10 cellular contexts compared by ENCODE assay signal in the genomic region with DNA sequence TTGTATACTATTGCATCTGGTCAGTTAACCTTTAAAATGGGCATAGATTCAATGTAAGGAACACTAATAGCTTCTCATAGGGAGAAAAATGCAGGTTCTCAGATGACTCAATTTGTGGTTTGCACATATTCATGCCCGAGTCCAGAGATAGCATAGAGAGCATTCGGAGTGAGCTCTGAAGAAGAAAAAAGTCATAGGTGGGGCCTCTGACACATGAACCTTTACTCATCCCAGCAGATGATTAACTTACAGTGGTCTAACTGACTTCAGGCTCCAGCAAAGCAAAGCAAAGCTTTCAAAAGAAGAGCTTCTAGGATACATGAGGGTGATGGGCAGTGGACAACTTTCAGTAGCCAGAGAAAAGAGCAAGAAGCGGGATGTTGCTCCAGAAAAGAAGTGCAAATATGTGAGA. TPM values are rescaled to one million over a fixed set of nuclear protein-coding genes. Genes with fewer than 3 reads are reported as not detected.
DNase-seq lines count a peak whose midpoint lies in the region; ATAC-seq, FAIRE-seq and TF ChIP-seq lines count a peak whose summit lies in the region.
"Had no signal": no experiment of that assay in that cellular context is flagged by ENCODE, and none has a peak within 500 bp of the region (broad histone marks: within the 10 kb centered on the region; RNA-seq: fewer than 3 reads in every experiment).

No MANE protein-coding gene starts in this region.

- no peak overlapping the region for H2AK5ac ChIP-seq in trophoblast cell (ENCODE audit: low read length)

- H3K18ac ChIP-seq in trophoblast cell (ENCODE audit: low read length) = no peak overlapping the region

- H2BK12ac ChIP-seq in trophoblast cell (ENCODE audit: low read length) = no peak overlapping the region

- H3K27ac ChIP-seq in trophoblast cell (ENCODE audit: low read depth, low read length) = no peak overlapping the region

- no peak overlapping the region for H2BK5ac ChIP-seq in trophoblast cell (ENCODE audit: low read depth, low read length, poor library complexity)

- H3K9ac ChIP-seq in trophoblast cell (ENCODE audit: low read length) = no peak overlapping the region

- peak; percentile 26 for ATAC-seq in HG03521 (IDR thresholded peaks at IDR 0.05; ENCODE audit: unreplicated experiment)
- peak; percentile 92 for ATAC-seq in stimulated activated effector memory CD8-positive, alpha-beta T cell treated with anti-CD3 and anti-CD28 coated beads, Interleukin-12 subunit alpha, Interleukin-12 subunit beta, amount 100 ng/mL, for 72 hours

- H3K4me3 Mint-ChIP-seq in activated naive CD4-positive, alpha-beta T cell treated with anti-CD3 and anti-CD28 coated beads, Interleukin-2, amount 10 ng/mL, durations not matched to agents 7 days and 5 days = no peak overlapping the region
- H3K4me3 Mint-ChIP-seq in stimulated activated effector memory CD8-positive, alpha-beta T cell treated with anti-CD3 and anti-CD28 coated beads, Interleukin-12 subunit alpha, Interleukin-12 subunit beta, amount 100 ng/mL, for 72 hours = peak overlapping the region; percentile 80

- no peak overlapping the region for H2BK120ac ChIP-seq in trophoblast cell (ENCODE audit: insufficient read depth, low read length, poor library complexity)

- H3K36me3 ChIP-seq in trophoblast cell (ENCODE audit: control insufficient read depth in 1 of 2, insufficient read depth in 2 of 2, low read length in 2 of 2) = no peaks in the 10 kb centered on the region

- peak overlapping the region; percentile 40 for H3K27ac Mint-ChIP-seq in activated naive CD4-positive, alpha-beta T cell treated with anti-CD3 and anti-CD28 coated beads, Interleukin-2, amount 10 ng/mL, durations not matched to agents 7 days and 5 days
- H3K27ac Mint-ChIP-seq in stimulated activated effector memory CD8-positive, alpha-beta T cell treated with anti-CD3 and anti-CD28 coated beads, Interleukin-12 subunit alpha, Interleukin-12 subunit beta, amount 100 ng/mL, for 72 hours = peak overlapping the region; percentile 99

- no peaks in the 10 kb centered on the region for H3K9me3 ChIP-seq in trophoblast cell (ENCODE audit: insufficient read depth, low read depth, low read length)

- no peak overlapping the region for H4K91ac ChIP-seq in trophoblast cell (ENCODE audit: low read depth, low read length)

- H3K4me3 ChIP-seq in trophoblast cell (ENCODE audit: low read depth, low read length) = no peak overlapping the region

- no peaks in the 10 kb centered on the region for H3K27me3 ChIP-seq in trophoblast cell (ENCODE audit: insufficient read depth, low read length)

- CTCF ChIA-PET in activated naive CD4-positive, alpha-beta T cell treated with anti-CD3 and anti-CD28 coated beads, Interleukin-2, amount 10 ng/mL, durations not matched to agents 7 days and 5 days (lab: Charles Lee) = interaction anchor here (1.2 kb wide), 1 partner anchor 12 kb away, joined by 6 read pairs; no protein-coding TSS in a partner anchor

- no peak overlapping the region for H2AFZ ChIP-seq in trophoblast cell (ENCODE audit: insufficient read depth, low read length, poor library complexity)

- no peak overlapping the region for H4K12ac ChIP-seq in trophoblast cell (ENCODE audit: low read depth, low read length)

- DNase-seq in activated naive CD4-positive, alpha-beta T cell treated with anti-CD3 and anti-CD28 coated beads, Interleukin-2, amount 10 ng/mL, durations not matched to agents 7 days and 5 days = no peak
- no peak for DNase-seq in activated naive CD4-positive, alpha-beta T cell (lab: John Stamatoyannopoulos, UW)
- peak; percentile 96 for DNase-seq in amniotic epithelial cell (ENCODE audit: low read depth)
- DNase-seq in stimulated activated effector memory CD8-positive, alpha-beta T cell treated with anti-CD3 and anti-CD28 coated beads, Interleukin-12 subunit alpha, Interleukin-12 subunit beta, amount 100 ng/mL, for 72 hours (ENCODE audit: low spot score in 2 of 2) = no peak
- DNase-seq in GM12892 (ENCODE audit: insufficient read length) = no peak
- DNase-seq in NCI-H524 (lab: John Stamatoyannopoulos, UW) = no peak
- no peak for DNase-seq in trophoblast cell
- DNase-seq: CD4-positive, CD25-positive, alpha-beta regulatory T cell had no signal

- no peaks in the 10 kb centered on the region for H3K79me1 ChIP-seq in trophoblast cell (ENCODE audit: low read length)

- H3K4me1 Mint-ChIP-seq in activated naive CD4-positive, alpha-beta T cell treated with anti-CD3 and anti-CD28 coated beads, Interleukin-2, amount 10 ng/mL, durations not matched to agents 7 days and 5 days = peaks cover 65% of the 10 kb centered on the region
- peaks cover 64% of the 10 kb centered on the region for H3K4me1 Mint-ChIP-seq in stimulated activated effector memory CD8-positive, alpha-beta T cell treated with anti-CD3 and anti-CD28 coated beads, Interleukin-12 subunit alpha, Interleukin-12 subunit beta, amount 100 ng/mL, for 72 hours

- H3K79me2 ChIP-seq in trophoblast cell (ENCODE audit: control insufficient read depth, insufficient read depth, low read length, poor library complexity) = no peaks in the 10 kb centered on the region

- no peak overlapping the region for H3K14ac ChIP-seq in trophoblast cell (ENCODE audit: low read length)

- no peaks in the 10 kb centered on the region for H3K9me3 Mint-ChIP-seq in activated naive CD4-positive, alpha-beta T cell treated with anti-CD3 and anti-CD28 coated beads, Interleukin-2, amount 10 ng/mL, durations not matched to agents 7 days and 5 days
- no peaks in the 10 kb centered on the region for H3K9me3 Mint-ChIP-seq in stimulated activated effector memory CD8-positive, alpha-beta T cell treated with anti-CD3 and anti-CD28 coated beads, Interleukin-12 subunit alpha, Interleukin-12 subunit beta, amount 100 ng/mL, for 72 hours

- H3K4me2 ChIP-seq in trophoblast cell (ENCODE audit: low read length) = no peak overlapping the region

- peaks cover 14% of the 10 kb centered on the region for H3K27me3 Mint-ChIP-seq in activated naive CD4-positive, alpha-beta T cell treated with anti-CD3 and anti-CD28 coated beads, Interleukin-2, amount 10 ng/mL, durations not matched to agents 7 days and 5 days

- no peak overlapping the region for H3K4ac ChIP-seq in trophoblast cell (ENCODE audit: low read depth, low read length)

- WGBS in trophoblast cell (ENCODE audit: extremely low coverage, insufficient coverage, insufficient read length) = no CpG with 5 or more reads among the region's 3 CpGs

- no peak for FAIRE-seq in GM12892 (lab: Jason Lieb, UNC)
- FAIRE-seq: islet of Langerhans had no signal

- TF ChIP-seq POLR2A in GM12892 (IDR thresholded peaks at IDR 0.05; ENCODE audit: low read depth, low read length) = no peak

- no peak overlapping the region for H4K8ac ChIP-seq in trophoblast cell (ENCODE audit: low read depth, low read length)

- no peaks in the 10 kb centered on the region for H3K36me3 Mint-ChIP-seq in activated naive CD4-positive, alpha-beta T cell treated with anti-CD3 and anti-CD28 coated beads, Interleukin-2, amount 10 ng/mL, durations not matched to agents 7 days and 5 days
- H3K36me3 Mint-ChIP-seq in stimulated activated effector memory CD8-positive, alpha-beta T cell treated with anti-CD3 and anti-CD28 coated beads, Interleukin-12 subunit alpha, Interleukin-12 subunit beta, amount 100 ng/mL, for 72 hours = peaks cover 56% of the 10 kb centered on the region
- H3K36me3 Mint-ChIP-seq: CD4-positive, CD25-positive, alpha-beta regulatory T cell had no signal

- peaks cover 0 to 12% of the 10 kb centered on the region in 2 experiments for H3K4me1 ChIP-seq in trophoblast cell (ENCODE audit: control insufficient read depth in 1 of 2, insufficient read depth in 2 of 2, low read length in 2 of 2)

- no peak overlapping the region for H3K23ac ChIP-seq in trophoblast cell (ENCODE audit: low read length)

RNA-seq across cellular contexts. Expression of gene BTN3A2, which starts 55.3 kb away (rescaled TPM):
- 65.0 TPM for polyA plus RNA-seq in GM12892 (2012; ENCODE audit: missing spikeins)
- 0.82 and 0.93 TPM in 2 replicates for polyA plus RNA-seq in trophoblast cell (2013)
